In genomic region chr20:57709823-57710799, GRCh38 we compare ENCODE assay signal across 8 cellular contexts. TPM values are rescaled to one million over a fixed set of nuclear protein-coding genes. Genes with fewer than 3 reads are reported as not detected.
A peak's percentile ranks its signal among the peaks of the same experiment; 100 is the strongest.
DNase-seq lines count a peak whose midpoint lies in the region; ATAC-seq and TF ChIP-seq lines count a peak whose summit lies in the region.

A gene with protein sequence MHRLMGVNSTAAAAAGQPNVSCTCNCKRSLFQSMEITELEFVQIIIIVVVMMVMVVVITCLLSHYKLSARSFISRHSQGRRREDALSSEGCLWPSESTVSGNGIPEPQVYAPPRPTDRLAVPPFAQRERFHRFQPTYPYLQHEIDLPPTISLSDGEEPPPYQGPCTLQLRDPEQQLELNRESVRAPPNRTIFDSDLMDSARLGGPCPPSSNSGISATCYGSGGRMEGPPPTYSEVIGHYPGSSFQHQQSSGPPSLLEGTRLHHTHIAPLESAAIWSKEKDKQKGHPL (minus strand): TSS chr20:57710015. CDS start chr20:57709582, 433 bp downstream.

- H3K4me2 ChIP-seq in KMS-11, result peak within 1 kb of the TSS; percentile 85

- H3K9me3 ChIP-seq in RWPE2 (ENCODE audit: severe bottlenecking), result no peaks in the 10 kb centered on the region

- H3K36me3 ChIP-seq in KMS-11 (ENCODE audit: insufficient read depth) (no peaks in the 10 kb centered on the region), RWPE2 (ENCODE audit: low read depth) (peaks cover 37% of the 10 kb centered on the region)

- H3K9me3 Mint-ChIP-seq in neural crest cell, result no peaks in the 10 kb centered on the region
- no peaks in the 10 kb centered on the region for H3K9me3 Mint-ChIP-seq in stimulated activated naive CD8-positive, alpha-beta T cell treated with anti-CD3 and anti-CD28 coated beads, Interleukin-15, Interleukin-2, amounts not matched to agents 100 ng/mL and 50 ng/mL, for 24 hours

- peak within 1 kb of the TSS; percentile 96 for H3K27ac Mint-ChIP-seq in neural crest cell (ENCODE audit: unreplicated experiment)
- H3K27ac Mint-ChIP-seq in stimulated activated naive CD8-positive, alpha-beta T cell treated with anti-CD3 and anti-CD28 coated beads, Interleukin-15, Interleukin-2, amounts not matched to agents 100 ng/mL and 50 ng/mL, for 24 hours, result peak within 1 kb of the TSS; percentile 83

- H2AFZ ChIP-seq in KMS-11 (ENCODE audit: low read depth), result peak within 1 kb of the TSS; percentile 93

- ATAC-seq in GM21576 (IDR thresholded peaks at IDR 0.05; ENCODE audit: unreplicated experiment), result peak; percentile 75
- peak; percentile 66 for ATAC-seq in RWPE2 (ENCODE audit: low read depth)

- H3K4me1 ChIP-seq in KMS-11 (ENCODE audit: low read depth, poor library complexity, severe bottlenecking) (peaks cover 14% of the 10 kb centered on the region), RWPE2 (ENCODE audit: insufficient read depth, poor library complexity, severe bottlenecking) (peaks cover 57% of the 10 kb centered on the region)

- in situ Hi-C loops in Caki2 (cut with HindIII; ENCODE audit: low pct_unique_long_range_greater_than_20kb, low sequenced_read_pairs), result no loop called here

- H3K27me3 ChIP-seq in KMS-11 (ENCODE audit: insufficient read depth, low read depth) (no peaks in the 10 kb centered on the region), RWPE2 (ENCODE audit: insufficient read depth, poor library complexity, severe bottlenecking) (no peaks in the 10 kb centered on the region)

- peaks cover 6% of the 10 kb centered on the region; the same call in 1 of the 2 replicates for H3K79me2 ChIP-seq in KMS-11 (ENCODE audit: insufficient read depth, low read depth)

- peak within 1 kb of the TSS; percentile 73 for H3K9ac ChIP-seq in KMS-11

- peak; percentile 98 for DNase-seq in Caki2 (ENCODE audit: low read depth)
- peak; percentile 100 for DNase-seq in RWPE2 (ENCODE audit: low spot score)
- DNase-seq in activated naive CD4-positive, alpha-beta T cell treated with Interleukin-2 at 50 U/mL for 16 hours, result peak; percentile 93
- DNase-seq in foreskin melanocyte, result peak; percentile 86
- peak; percentile 91 for DNase-seq in neural crest cell (ENCODE audit: low read depth, low spot score)

- no peaks in the 10 kb centered on the region for H4K20me1 ChIP-seq in KMS-11 (ENCODE audit: insufficient read depth)

- peaks cover 44% of the 10 kb centered on the region for H3K4me1 Mint-ChIP-seq in neural crest cell
- H3K4me1 Mint-ChIP-seq in stimulated activated naive CD8-positive, alpha-beta T cell treated with anti-CD3 and anti-CD28 coated beads, Interleukin-15, Interleukin-2, amounts not matched to agents 100 ng/mL and 50 ng/mL, for 24 hours (ENCODE audit: low read depth), result peaks cover 28% of the 10 kb centered on the region

- H3K4me3 Mint-ChIP-seq in neural crest cell, result peak within 1 kb of the TSS; percentile 93
- peak within 1 kb of the TSS; percentile 89 for H3K4me3 Mint-ChIP-seq in stimulated activated naive CD8-positive, alpha-beta T cell treated with anti-CD3 and anti-CD28 coated beads, Interleukin-15, Interleukin-2, amounts not matched to agents 100 ng/mL and 50 ng/mL, for 24 hours

- H3K36me3 Mint-ChIP-seq in neural crest cell (ENCODE audit: low read depth), result no peaks in the 10 kb centered on the region
- no peaks in the 10 kb centered on the region for H3K36me3 Mint-ChIP-seq in stimulated activated naive CD8-positive, alpha-beta T cell treated with anti-CD3 and anti-CD28 coated beads, Interleukin-15, Interleukin-2, amounts not matched to agents 100 ng/mL and 50 ng/mL, for 24 hours (ENCODE audit: low read depth)

- H3K27ac ChIP-seq in KMS-11 (peak within 1 kb of the TSS; percentile 55), RWPE2 (ENCODE audit: poor library complexity, severe bottlenecking) (peak within 1 kb of the TSS; percentile 100)

- TF ChIP-seq CTCF in KMS-11 (conservative IDR thresholded peaks at IDR 0.05; ENCODE audit: low read depth, low read length), result no peak
- TF ChIP-seq CTCF in RWPE2 (IDR thresholded peaks at IDR 0.05; ENCODE audit: poor library complexity, severe bottlenecking), result peak; percentile 46
- TF ChIP-seq CTCF in neural crest cell (conservative IDR thresholded peaks at IDR 0.05), result peak; percentile 20

- peaks cover 77% of the 10 kb centered on the region for H3K27me3 Mint-ChIP-seq in neural crest cell (ENCODE audit: low read depth)
- H3K27me3 Mint-ChIP-seq in stimulated activated naive CD8-positive, alpha-beta T cell treated with anti-CD3 and anti-CD28 coated beads, Interleukin-15, Interleukin-2, amounts not matched to agents 100 ng/mL and 50 ng/mL, for 24 hours, result peaks cover 8% of the 10 kb centered on the region

- H3K4me3 ChIP-seq in KMS-11 (IDR thresholded peaks at IDR 0.05; ENCODE audit: insufficient read depth, low read depth, low read length) (no peak within 1 kb of the TSS), RWPE2 (ENCODE audit: severe bottlenecking) (peak within 1 kb of the TSS; percentile 85)

RNA-seq across cellular contexts. Expression of the gene that starts here (rescaled TPM):
- total RNA-seq in Caki2 (2014; rRNA removed; shearing (Covaris generic); ENCODE audit: low replicate concordance), result 68.1 and 97.6 TPM in 2 replicates
- total RNA-seq in neural crest cell, result 3.2 and 4.2 TPM in 2 replicates

Comparison
In these comparisons a context has a peak if more than half of its experiments do, and no peak if none do; other contexts are left out.
1. RNA of the gene that starts here (total RNA-seq): 68.1 to 97.6 TPM in Caki2; 3.2 to 4.2 TPM in neural crest cell; every median in the first group is over 10 times any median in the second.
2. Peak in every context shown above with its lines, with median percentiles within 50 percentile points of each other: DNase-seq.